23 cellular contexts compared by ENCODE assay signal in genomic region chrX:39611468-39611867, GRCh38.
A peak's percentile ranks its signal among the peaks of the same experiment; 100 is the strongest.
DNase-seq lines count a peak whose midpoint lies in the region; ATAC-seq, FAIRE-seq and TF ChIP-seq lines count a peak whose summit lies in the region.
"Had no signal": no experiment of that assay in that cellular context is flagged by ENCODE, and none has a peak within 500 bp of the region (broad histone marks: within the 10 kb centered on the region; RNA-seq: fewer than 3 reads in every experiment).

No MANE protein-coding gene starts in this region.

- H3K4me3 ChIP-seq in K562 = no peak overlapping the region
- H3K4me3 ChIP-seq in neural progenitor cell = no peak overlapping the region
- H3K4me3 ChIP-seq: BLaER1 had no signal

- ATAC-seq in K562 = peak; percentile 86
- no peak for ATAC-seq in GM21360 (IDR thresholded peaks at IDR 0.05; ENCODE audit: unreplicated experiment)
- no peak for ATAC-seq in HG03378 (IDR thresholded peaks at IDR 0.05; ENCODE audit: unreplicated experiment)
- ATAC-seq: CD8-positive, alpha-beta T cell had no signal

- H3K9me3 Mint-ChIP-seq in neural progenitor cell = peaks cover 14% of the 10 kb centered on the region
- H3K9me3 Mint-ChIP-seq: CD8-positive, alpha-beta T cell had no signal

- no peak; the same call in 1 of the 2 replicates for TF ChIP-seq EP300 in K562 (IDR thresholded peaks at IDR 0.05; ENCODE audit: low read length)

- H3K9ac ChIP-seq in K562 (ENCODE audit: insufficient read depth in 1 of 2, low read depth in 2 of 2, low read length in 2 of 2) (no peak overlapping the region), neural progenitor cell (no peak overlapping the region)
- H3K9ac ChIP-seq: BLaER1 had no signal

- DNase-seq in activated CD8-positive, alpha-beta memory T cell treated with anti-CD3 and anti-CD28 coated beads for 24 hours = peak; percentile 35
- no peak for DNase-seq in activated CD8-positive, alpha-beta memory T cell treated with anti-CD3 and anti-CD28 coated beads, Interleukin-2, amount 50 U/mL, for 4 hours
- DNase-seq in K562 (ENCODE audit: extremely low read depth in 1 of 4, low spot score in 3 of 4) = peak in 2 of 4 experiments; percentile 53 to 56
- DNase-seq in neural progenitor cell (ENCODE audit: low spot score) = no peak
- DNase-seq in GM19238 (ENCODE audit: insufficient read length, low spot score) = no peak
- DNase-seq: CD4-positive, CD25-positive, alpha-beta regulatory T cell; CD8-positive, alpha-beta T cell; DMS153; DND-41; GOT3; H7; HCEC 1CT had no signal

- peaks cover 6 to 7% of the 10 kb centered on the region in 2 experiments for H3K4me1 ChIP-seq in K562 (replicated peaks in 1 of 2; ENCODE audit: control insufficient read depth in 2 of 2, insufficient read depth in 2 of 2, low read length in 2 of 2)
- peaks cover 33% of the 10 kb centered on the region for H3K4me1 ChIP-seq in neural progenitor cell
- H3K4me1 ChIP-seq: Caco-2 had no signal

- in situ Hi-C loops in K562 (cut with MboI) = no loop called here

- H3K27me3 ChIP-seq in K562 (ENCODE audit: control insufficient read depth in 2 of 2, insufficient read depth in 2 of 2, low read length in 2 of 2) = no peaks in the 10 kb centered on the region
- no peaks in the 10 kb centered on the region for H3K27me3 ChIP-seq in neural progenitor cell
- H3K27me3 ChIP-seq: BLaER1 had no signal

- TF ChIP-seq POLR2A in K562 (conservative IDR thresholded peaks at IDR 0.05) = no peak

- no peaks in the 10 kb centered on the region for H4K20me1 ChIP-seq in K562 (replicated peaks; ENCODE audit: control insufficient read depth, insufficient read depth, low read length)
- H4K20me1 ChIP-seq in neural progenitor cell (ENCODE audit: low read depth) = no peaks in the 10 kb centered on the region
- H4K20me1 ChIP-seq: BLaER1 had no signal

- peaks cover 26% of the 10 kb centered on the region for H3K4me1 Mint-ChIP-seq in neural progenitor cell

- no peaks in the 10 kb centered on the region for H3K9me3 ChIP-seq in K562 (replicated peaks; ENCODE audit: control insufficient read depth, insufficient read depth, low read depth, low read length)
- no peaks in the 10 kb centered on the region for H3K9me3 ChIP-seq in neural progenitor cell (ENCODE audit: low read depth)
- H3K9me3 ChIP-seq: Caco-2 had no signal

- H3K4me2 ChIP-seq in K562 (ENCODE audit: insufficient read depth, low read length) = peak overlapping the region; percentile 46
- peak overlapping the region; percentile 25 for H3K4me2 ChIP-seq in neural progenitor cell
- H3K4me2 ChIP-seq: BLaER1 had no signal

- no peak overlapping the region for H3K4me3 Mint-ChIP-seq in neural progenitor cell
- H3K4me3 Mint-ChIP-seq: B cell; CD4-positive, CD25-positive, alpha-beta regulatory T cell had no signal

- WGBS in K562 (ENCODE audit: insufficient coverage, low coverage, missing lambda C conversion rate) = 0% methylated on average over 8 of the region's 8 CpGs

- no peak for TF ChIP-seq CTCF in K562 (IDR thresholded peaks at IDR 0.05 in 2 of 3, conservative IDR thresholded peaks at IDR 0.05 in 1 of 3; ENCODE audit: insufficient read depth in 2 of 3, low read depth in 1 of 3, low read length in 3 of 3)
- no peak for TF ChIP-seq CTCF in neural progenitor cell (IDR thresholded peaks at IDR 0.05)

- H3K79me2 ChIP-seq in K562 (ENCODE audit: control insufficient read depth, insufficient read depth, low read length) (no peaks in the 10 kb centered on the region), neural progenitor cell (ENCODE audit: low read depth) (no peaks in the 10 kb centered on the region)

- no peak for TF ChIP-seq RAD21 in K562 (CRISPR knock-in tag; conservative IDR thresholded peaks at IDR 0.05 in 1 of 2, IDR thresholded peaks at IDR 0.05 in 1 of 2)

- H3K36me3 Mint-ChIP-seq in neural progenitor cell = no peaks in the 10 kb centered on the region
- H3K36me3 Mint-ChIP-seq: CD8-positive, alpha-beta T cell had no signal

- no TSS peak for BruUV-seq in K562 (replicated peaks; lab: Mats Ljungman, UMichigan)

- H3K27ac ChIP-seq in K562 (ENCODE audit: extremely low read depth, low read depth, low read length) (no peak overlapping the region), neural progenitor cell (no peak overlapping the region)
- H3K27ac ChIP-seq: 22Rv1, BLaER1, C4-2B had no signal

- H3K27me3 Mint-ChIP-seq in neural progenitor cell (ENCODE audit: insufficient read depth, low read depth) = peaks cover 18% of the 10 kb centered on the region
- H3K27me3 Mint-ChIP-seq: CD4-positive, CD25-positive, alpha-beta regulatory T cell had no signal

- intact Hi-C loops in K562 (cut with micrococcal nuclease) = no loop called here

- no peaks in the 10 kb centered on the region for H3K9me1 ChIP-seq in K562 (ENCODE audit: control insufficient read depth, insufficient read depth, low read length)

- H3K36me3 ChIP-seq in K562 (ENCODE audit: control insufficient read depth, insufficient read depth, low read length) = no peaks in the 10 kb centered on the region
- no peaks in the 10 kb centered on the region for H3K36me3 ChIP-seq in neural progenitor cell
- H3K36me3 ChIP-seq: BLaER1 had no signal

- CTCF ChIA-PET in K562 (lab: Yijun Ruan, JAX; ENCODE audit: low intra/inter-chr PET ratio) = no interaction called here

- H3K27ac Mint-ChIP-seq in neural progenitor cell = no peak overlapping the region
- H3K27ac Mint-ChIP-seq: B cell; CD4-positive, CD25-positive, alpha-beta regulatory T cell; CD8-positive, alpha-beta T cell had no signal

- H3F3A ChIP-seq in neural progenitor cell (ENCODE audit: low read depth) = peaks cover 23% of the 10 kb centered on the region

- POLR2A ChIA-PET in K562 (lab: Yijun Ruan, JAX) = no interaction called here

- no peak for FAIRE-seq in K562 (lab: Jason Lieb, UNC)
- FAIRE-seq: A204.1, G401.6, GM12892, GM19239 had no signal

- no peak overlapping the region for H2AFZ ChIP-seq in K562 (ENCODE audit: low read depth, low read length)
- H2AFZ ChIP-seq in neural progenitor cell (replicated peaks) = no peak overlapping the region

TF ChIP-seq in K562, 482 proteins besides CTCF, POLR2A, EP300 and RAD21 (continues in another document):
- TF ChIP-seq PRDM10 (IDR thresholded peaks at IDR 0.05; ENCODE audit: partially characterized antibody) = peak; percentile 34
- no peak for TF ChIP-seq ZNF449 (CRISPR knock-in tag; IDR thresholded peaks at IDR 0.05)
- no peak for TF ChIP-seq NR2C1 (IDR thresholded peaks at IDR 0.05)
- TF ChIP-seq NR2C1 (tag; IDR thresholded peaks at IDR 0.05) = no peak
- TF ChIP-seq RBM39 (optimal IDR thresholded peaks at IDR 0.05; ENCODE audit: low read depth, low read length) = no peak
- TF ChIP-seq FOXK2 (conservative IDR thresholded peaks at IDR 0.05 in 1 of 2, IDR thresholded peaks at IDR 0.05 in 1 of 2; ENCODE audit: low read depth in 2 of 2) = no peak
- no peak for TF ChIP-seq ZBTB34 (CRISPR knock-in tag; IDR thresholded peaks at IDR 0.05)
- TF ChIP-seq RCOR1 (IDR thresholded peaks at IDR 0.05; ENCODE audit: borderline replicate concordance in 1 of 2, low read depth in 2 of 2, low read length in 2 of 2) = peak in 1 of 2 experiments; percentile 45; a peak in 1 of 4 replicates
- peak; percentile 54 for TF ChIP-seq DPF2 (IDR thresholded peaks at IDR 0.05)
- peak; percentile 33; the same call in 1 of the 2 replicates for TF ChIP-seq TEAD4 (IDR thresholded peaks at IDR 0.05; ENCODE audit: low read length)
- TF ChIP-seq TEAD4 (CRISPR knock-in tag; IDR thresholded peaks at IDR 0.05; ENCODE audit: borderline replicate concordance) = no peak
